ENCODE assay signal across 1 cellular context in genomic region chr12:113299619-113300237, GRCh38.
TF ChIP-seq lines count a peak whose summit lies in the region.

No MANE protein-coding gene starts in this region.

TF ChIP-seq in HepG2, 621 proteins besides CTCF, POLR2A, EP300 and RAD21 (continued from another document and continues in another):
- TF ChIP-seq, protein P1, sequence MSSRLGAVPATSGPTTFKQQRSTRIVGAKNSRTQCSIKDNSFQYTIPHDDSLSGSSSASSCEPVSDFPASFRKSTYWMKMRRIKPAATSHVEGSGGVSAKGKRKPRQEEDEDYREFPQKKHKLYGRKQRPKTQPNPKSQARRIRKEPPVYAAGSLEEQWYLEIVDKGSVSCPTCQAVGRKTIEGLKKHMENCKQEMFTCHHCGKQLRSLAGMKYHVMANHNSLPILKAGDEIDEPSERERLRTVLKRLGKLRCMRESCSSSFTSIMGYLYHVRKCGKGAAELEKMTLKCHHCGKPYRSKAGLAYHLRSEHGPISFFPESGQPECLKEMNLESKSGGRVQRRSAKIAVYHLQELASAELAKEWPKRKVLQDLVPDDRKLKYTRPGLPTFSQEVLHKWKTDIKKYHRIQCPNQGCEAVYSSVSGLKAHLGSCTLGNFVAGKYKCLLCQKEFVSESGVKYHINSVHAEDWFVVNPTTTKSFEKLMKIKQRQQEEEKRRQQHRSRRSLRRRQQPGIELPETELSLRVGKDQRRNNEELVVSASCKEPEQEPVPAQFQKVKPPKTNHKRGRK (CRISPR knock-in tag; IDR thresholded peaks at IDR 0.05), result no peak
- TF ChIP-seq, protein P2, sequence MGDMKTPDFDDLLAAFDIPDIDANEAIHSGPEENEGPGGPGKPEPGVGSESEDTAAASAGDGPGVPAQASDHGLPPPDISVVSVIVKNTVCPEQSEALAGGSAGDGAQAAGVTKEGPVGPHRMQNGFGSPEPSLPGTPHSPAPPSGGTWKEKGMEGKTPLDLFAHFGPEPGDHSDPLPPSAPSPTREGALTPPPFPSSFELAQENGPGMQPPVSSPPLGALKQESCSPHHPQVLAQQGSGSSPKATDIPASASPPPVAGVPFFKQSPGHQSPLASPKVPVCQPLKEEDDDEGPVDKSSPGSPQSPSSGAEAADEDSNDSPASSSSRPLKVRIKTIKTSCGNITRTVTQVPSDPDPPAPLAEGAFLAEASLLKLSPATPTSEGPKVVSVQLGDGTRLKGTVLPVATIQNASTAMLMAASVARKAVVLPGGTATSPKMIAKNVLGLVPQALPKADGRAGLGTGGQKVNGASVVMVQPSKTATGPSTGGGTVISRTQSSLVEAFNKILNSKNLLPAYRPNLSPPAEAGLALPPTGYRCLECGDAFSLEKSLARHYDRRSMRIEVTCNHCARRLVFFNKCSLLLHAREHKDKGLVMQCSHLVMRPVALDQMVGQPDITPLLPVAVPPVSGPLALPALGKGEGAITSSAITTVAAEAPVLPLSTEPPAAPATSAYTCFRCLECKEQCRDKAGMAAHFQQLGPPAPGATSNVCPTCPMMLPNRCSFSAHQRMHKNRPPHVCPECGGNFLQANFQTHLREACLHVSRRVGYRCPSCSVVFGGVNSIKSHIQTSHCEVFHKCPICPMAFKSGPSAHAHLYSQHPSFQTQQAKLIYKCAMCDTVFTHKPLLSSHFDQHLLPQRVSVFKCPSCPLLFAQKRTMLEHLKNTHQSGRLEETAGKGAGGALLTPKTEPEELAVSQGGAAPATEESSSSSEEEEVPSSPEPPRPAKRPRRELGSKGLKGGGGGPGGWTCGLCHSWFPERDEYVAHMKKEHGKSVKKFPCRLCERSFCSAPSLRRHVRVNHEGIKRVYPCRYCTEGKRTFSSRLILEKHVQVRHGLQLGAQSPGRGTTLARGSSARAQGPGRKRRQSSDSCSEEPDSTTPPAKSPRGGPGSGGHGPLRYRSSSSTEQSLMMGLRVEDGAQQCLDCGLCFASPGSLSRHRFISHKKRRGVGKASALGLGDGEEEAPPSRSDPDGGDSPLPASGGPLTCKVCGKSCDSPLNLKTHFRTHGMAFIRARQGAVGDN (CRISPR knock-in tag; IDR thresholded peaks at IDR 0.05), result peak; percentile 68
- TF ChIP-seq NPAS2 (CRISPR knock-in tag; IDR thresholded peaks at IDR 0.05; ENCODE audit: borderline replicate concordance) (no peak), ZFP62 (CRISPR knock-in tag; IDR thresholded peaks at IDR 0.05) (no peak), MTA3 (CRISPR knock-in tag; IDR thresholded peaks at IDR 0.05) (no peak), SMAD1 (CRISPR knock-in tag; IDR thresholded peaks at IDR 0.05; ENCODE audit: borderline replicate concordance, low read depth) (no peak), ZNF281 (CRISPR knock-in tag; IDR thresholded peaks at IDR 0.05; ENCODE audit: borderline replicate concordance) (no peak), AGO1 (IDR thresholded peaks at IDR 0.05; ENCODE audit: low read depth, low read length, poor library complexity, severe bottlenecking) (no peak), TP53 (CRISPR knock-in tag; conservative IDR thresholded peaks at IDR 0.05) (no peak), ZNF644 (CRISPR knock-in tag; IDR thresholded peaks at IDR 0.05; ENCODE audit: low read depth) (no peak), NFE2L2 (IDR thresholded peaks at IDR 0.05; ENCODE audit: low read length) (no peak), U2AF2 (IDR thresholded peaks at IDR 0.05; ENCODE audit: low read depth, low read length) (no peak), JUNB (CRISPR knock-in tag; IDR thresholded peaks at IDR 0.05; ENCODE audit: borderline replicate concordance) (no peak), ZFY (CRISPR knock-in tag; IDR thresholded peaks at IDR 0.05) (peak; percentile 19; the same call in 1 of the 2 replicates), PAF1 (CRISPR knock-in tag; IDR thresholded peaks at IDR 0.05) (no peak), ZNF251 (CRISPR knock-in tag; IDR thresholded peaks at IDR 0.05) (no peak), ATRX (CRISPR knock-in tag; IDR thresholded peaks at IDR 0.05; ENCODE audit: borderline replicate concordance) (no peak), ATF2 (CRISPR knock-in tag; IDR thresholded peaks at IDR 0.05) (no peak), ZNF552 (CRISPR knock-in tag; IDR thresholded peaks at IDR 0.05; ENCODE audit: borderline replicate concordance) (no peak), ZNF350 (CRISPR knock-in tag; IDR thresholded peaks at IDR 0.05; ENCODE audit: borderline replicate concordance, low read depth) (no peak), NR1H2 (CRISPR knock-in tag; IDR thresholded peaks at IDR 0.05; ENCODE audit: borderline replicate concordance, low read depth) (no peak), NONO (IDR thresholded peaks at IDR 0.05) (no peak), NONO (CRISPR knock-in tag; conservative IDR thresholded peaks at IDR 0.05) (no peak), RBM22 (optimal IDR thresholded peaks at IDR 0.05; ENCODE audit: low read length) (no peak), ZNF24 (IDR thresholded peaks at IDR 0.05) (no peak), ZNF597 (CRISPR knock-in tag; IDR thresholded peaks at IDR 0.05) (no peak), LCORL (IDR thresholded peaks at IDR 0.05) (no peak), LCORL (CRISPR knock-in tag; IDR thresholded peaks at IDR 0.05) (peak; percentile 27; the same call in 1 of the 2 replicates), IKZF1 (IDR thresholded peaks at IDR 0.05) (no peak), SETDB1 (CRISPR knock-in tag; IDR thresholded peaks at IDR 0.05; ENCODE audit: borderline replicate concordance) (no peak), STAT5B (CRISPR knock-in tag; IDR thresholded peaks at IDR 0.05) (no peak), ATF1 (CRISPR knock-in tag; IDR thresholded peaks at IDR 0.05) (no peak), BORCS8-MEF2B (CRISPR knock-in tag; IDR thresholded peaks at IDR 0.05) (no peak), ZNF768 (CRISPR knock-in tag; IDR thresholded peaks at IDR 0.05) (peak; percentile 20; the same call in 1 of the 2 replicates), E2F1 (CRISPR knock-in tag; IDR thresholded peaks at IDR 0.05) (no peak), DNMT1 (CRISPR knock-in tag; IDR thresholded peaks at IDR 0.05) (no peak), HOXA7 (CRISPR knock-in tag; IDR thresholded peaks at IDR 0.05) (no peak), ZNF34 (CRISPR knock-in tag; IDR thresholded peaks at IDR 0.05; ENCODE audit: borderline replicate concordance) (no peak), ZFX (CRISPR knock-in tag; IDR thresholded peaks at IDR 0.05; ENCODE audit: low read depth) (peak; percentile 38; the same call in 1 of the 2 replicates), ZBTB42 (CRISPR knock-in tag; IDR thresholded peaks at IDR 0.05) (no peak)
- TF ChIP-seq, protein P3, sequence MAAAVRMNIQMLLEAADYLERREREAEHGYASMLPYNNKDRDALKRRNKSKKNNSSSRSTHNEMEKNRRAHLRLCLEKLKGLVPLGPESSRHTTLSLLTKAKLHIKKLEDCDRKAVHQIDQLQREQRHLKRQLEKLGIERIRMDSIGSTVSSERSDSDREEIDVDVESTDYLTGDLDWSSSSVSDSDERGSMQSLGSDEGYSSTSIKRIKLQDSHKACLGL (CRISPR knock-in tag; IDR thresholded peaks at IDR 0.05), result no peak
- TF ChIP-seq, protein P4, sequence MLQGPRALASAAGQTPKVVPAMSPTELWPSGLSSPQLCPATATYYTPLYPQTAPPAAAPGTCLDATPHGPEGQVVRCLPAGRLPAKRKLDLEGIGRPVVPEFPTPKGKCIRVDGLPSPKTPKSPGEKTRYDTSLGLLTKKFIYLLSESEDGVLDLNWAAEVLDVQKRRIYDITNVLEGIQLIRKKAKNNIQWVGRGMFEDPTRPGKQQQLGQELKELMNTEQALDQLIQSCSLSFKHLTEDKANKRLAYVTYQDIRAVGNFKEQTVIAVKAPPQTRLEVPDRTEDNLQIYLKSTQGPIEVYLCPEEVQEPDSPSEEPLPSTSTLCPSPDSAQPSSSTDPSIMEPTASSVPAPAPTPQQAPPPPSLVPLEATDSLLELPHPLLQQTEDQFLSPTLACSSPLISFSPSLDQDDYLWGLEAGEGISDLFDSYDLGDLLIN (CRISPR knock-in tag; IDR thresholded peaks at IDR 0.05; ENCODE audit: borderline replicate concordance), result no peak
- TF ChIP-seq, protein P5, sequence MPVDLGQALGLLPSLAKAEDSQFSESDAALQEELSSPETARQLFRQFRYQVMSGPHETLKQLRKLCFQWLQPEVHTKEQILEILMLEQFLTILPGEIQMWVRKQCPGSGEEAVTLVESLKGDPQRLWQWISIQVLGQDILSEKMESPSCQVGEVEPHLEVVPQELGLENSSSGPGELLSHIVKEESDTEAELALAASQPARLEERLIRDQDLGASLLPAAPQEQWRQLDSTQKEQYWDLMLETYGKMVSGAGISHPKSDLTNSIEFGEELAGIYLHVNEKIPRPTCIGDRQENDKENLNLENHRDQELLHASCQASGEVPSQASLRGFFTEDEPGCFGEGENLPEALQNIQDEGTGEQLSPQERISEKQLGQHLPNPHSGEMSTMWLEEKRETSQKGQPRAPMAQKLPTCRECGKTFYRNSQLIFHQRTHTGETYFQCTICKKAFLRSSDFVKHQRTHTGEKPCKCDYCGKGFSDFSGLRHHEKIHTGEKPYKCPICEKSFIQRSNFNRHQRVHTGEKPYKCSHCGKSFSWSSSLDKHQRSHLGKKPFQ (CRISPR knock-in tag; IDR thresholded peaks at IDR 0.05; ENCODE audit: insufficient replicate concordance), result no peak
- TF ChIP-seq, protein P6, sequence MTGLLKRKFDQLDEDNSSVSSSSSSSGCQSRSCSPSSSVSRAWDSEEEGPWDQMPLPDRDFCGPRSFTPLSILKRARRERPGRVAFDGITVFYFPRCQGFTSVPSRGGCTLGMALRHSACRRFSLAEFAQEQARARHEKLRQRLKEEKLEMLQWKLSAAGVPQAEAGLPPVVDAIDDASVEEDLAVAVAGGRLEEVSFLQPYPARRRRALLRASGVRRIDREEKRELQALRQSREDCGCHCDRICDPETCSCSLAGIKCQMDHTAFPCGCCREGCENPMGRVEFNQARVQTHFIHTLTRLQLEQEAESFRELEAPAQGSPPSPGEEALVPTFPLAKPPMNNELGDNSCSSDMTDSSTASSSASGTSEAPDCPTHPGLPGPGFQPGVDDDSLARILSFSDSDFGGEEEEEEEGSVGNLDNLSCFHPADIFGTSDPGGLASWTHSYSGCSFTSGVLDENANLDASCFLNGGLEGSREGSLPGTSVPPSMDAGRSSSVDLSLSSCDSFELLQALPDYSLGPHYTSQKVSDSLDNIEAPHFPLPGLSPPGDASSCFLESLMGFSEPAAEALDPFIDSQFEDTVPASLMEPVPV (CRISPR knock-in tag; IDR thresholded peaks at IDR 0.05), result no peak
